ENCODE assay signal across 18 cellular contexts in the genomic region with DNA sequence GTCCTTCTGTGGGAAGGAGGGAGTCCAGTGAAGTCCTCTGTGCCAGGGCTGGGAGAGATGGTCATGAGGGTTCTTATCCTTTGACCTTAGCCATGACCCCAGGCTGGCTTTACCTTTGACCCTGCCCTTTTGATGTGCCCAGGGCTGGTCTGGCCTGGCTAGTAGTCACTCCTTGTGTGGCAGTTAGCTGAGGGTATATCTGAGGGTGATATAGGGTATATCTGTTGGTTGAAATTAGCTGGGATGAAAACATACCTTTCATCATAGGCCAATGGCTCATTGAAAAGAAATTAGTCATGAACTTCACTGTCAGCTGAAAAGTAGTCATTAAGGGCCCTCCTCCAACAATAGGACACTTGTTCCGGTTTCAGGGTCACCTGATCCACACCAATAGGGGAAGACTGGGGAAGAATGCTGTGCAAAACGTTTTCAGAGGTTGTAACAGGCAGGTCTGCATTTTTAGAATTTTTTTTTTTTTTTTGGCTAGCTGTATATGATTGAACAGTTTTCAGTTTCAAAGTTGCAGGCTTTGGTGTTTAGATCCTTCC.
A peak's percentile ranks its signal among the peaks of the same experiment; 100 is the strongest.
DNase-seq lines count a peak whose midpoint lies in the region; ATAC-seq, FAIRE-seq and TF ChIP-seq lines count a peak whose summit lies in the region.
"Had no signal": no experiment of that assay in that cellular context is flagged by ENCODE, and none has a peak within 500 bp of the region (broad histone marks: within the 10 kb centered on the region; RNA-seq: fewer than 3 reads in every experiment).

No MANE protein-coding gene starts in this region.

- TF ChIP-seq CTCF in astrocyte (IDR thresholded peaks at IDR 0.05; ENCODE audit: insufficient read depth, low read depth, low read length) (no peak), left ventricle myocardium inferior (IDR thresholded peaks at IDR 0.05; ENCODE audit: borderline replicate concordance) (no peak), smooth muscle cell (IDR thresholded peaks at IDR 0.05; ENCODE audit: borderline replicate concordance, insufficient read depth, poor library complexity, severe bottlenecking) (no peak)

- H2AFZ ChIP-seq in astrocyte (ENCODE audit: low read depth, low read length) (no peak overlapping the region), smooth muscle cell (ENCODE audit: low read depth) (no peak overlapping the region)

- no peaks in the 10 kb centered on the region for H3F3A ChIP-seq in smooth muscle cell (ENCODE audit: low read depth)

- no peak overlapping the region for H3K4me3 ChIP-seq in astrocyte (ENCODE audit: insufficient read depth, low read depth, low read length)
- no peak overlapping the region for H3K4me3 ChIP-seq in left ventricle myocardium inferior
- H3K4me3 ChIP-seq in smooth muscle cell = no peak overlapping the region
- H3K4me3 ChIP-seq: esophagus muscularis mucosa, HAP-1 had no signal

- DNase-seq in Kasumi-1 (lab: John Stamatoyannopoulos, UW) (peak; percentile 12 to 25), astrocyte (ENCODE audit: low read depth) (no peak), left ventricle myocardium inferior (no peak), smooth muscle cell (lab: John Stamatoyannopoulos, UW; ENCODE audit: unreplicated experiment) (no peak), NCI-H128 (lab: John Stamatoyannopoulos, UW; ENCODE audit: unreplicated experiment) (no peak)
- DNase-seq in activated naive CD8-positive, alpha-beta T cell treated with anti-CD3 and anti-CD28 coated beads, Interleukin-2, amount 50 U/mL, for 24 hours = no peak
- DNase-seq: activated CD8-positive, alpha-beta memory T cell treated with anti-CD3 and anti-CD28 coated beads, Interleukin-2, amount 50 U/mL, for 48 hours; activated naive CD8-positive, alpha-beta T cell treated with anti-CD3 and anti-CD28 coated beads for 36 hours; NCI-H1694 treated with DMSO at 0.1 percent for 48 hours; NCI-H526 had no signal

- H3K79me2 ChIP-seq in astrocyte (ENCODE audit: insufficient read depth, low read length) (no peaks in the 10 kb centered on the region), smooth muscle cell (ENCODE audit: low read depth) (no peaks in the 10 kb centered on the region)

- H3K27ac ChIP-seq in astrocyte (ENCODE audit: low read depth, low read length) = no peak overlapping the region
- H3K27ac ChIP-seq in left ventricle myocardium inferior (replicated peaks) = peak overlapping the region; percentile 73
- H3K27ac ChIP-seq in smooth muscle cell (ENCODE audit: low read depth) = peak overlapping the region; percentile 64
- H3K27ac ChIP-seq: esophagus muscularis mucosa, RWPE1 had no signal

- H3K9me3 Mint-ChIP-seq in astrocyte (ENCODE audit: unreplicated experiment) = peaks cover 3% of the 10 kb centered on the region
- no peaks in the 10 kb centered on the region for H3K9me3 Mint-ChIP-seq in activated naive CD8-positive, alpha-beta T cell treated with anti-CD3 and anti-CD28 coated beads, Interleukin-2, amount 50 U/mL, for 24 hours
- H3K9me3 Mint-ChIP-seq: activated naive CD8-positive, alpha-beta T cell treated with anti-CD3 and anti-CD28 coated beads for 36 hours; T-helper 1 cell treated with Interleukin-12 subunit alpha and Interleukin-12 subunit beta and Interleukin-4 antibody, amounts not matched to agents 30 μg/mL and 1 μg/mL, for 36 hours had no signal

- H3K4me1 ChIP-seq in astrocyte (ENCODE audit: insufficient read depth, low read length) (no peaks in the 10 kb centered on the region), left ventricle myocardium inferior (peaks cover 68% of the 10 kb centered on the region), smooth muscle cell (ENCODE audit: low read depth) (no peaks in the 10 kb centered on the region)
- H3K4me1 ChIP-seq: HAP-1 had no signal

- H3K36me3 ChIP-seq in astrocyte (ENCODE audit: insufficient read depth, low read length) (no peaks in the 10 kb centered on the region), left ventricle myocardium inferior (no peaks in the 10 kb centered on the region), smooth muscle cell (ENCODE audit: low read depth) (no peaks in the 10 kb centered on the region)
- H3K36me3 ChIP-seq: esophagus muscularis mucosa, HAP-1 had no signal

- H3K27me3 Mint-ChIP-seq in astrocyte (ENCODE audit: low read depth, unreplicated experiment) = peaks cover 14% of the 10 kb centered on the region
- no peaks in the 10 kb centered on the region for H3K27me3 Mint-ChIP-seq in activated naive CD8-positive, alpha-beta T cell treated with anti-CD3 and anti-CD28 coated beads, Interleukin-2, amount 50 U/mL, for 24 hours
- H3K27me3 Mint-ChIP-seq: activated naive CD8-positive, alpha-beta T cell treated with anti-CD3 and anti-CD28 coated beads for 36 hours had no signal

- H3K4me2 ChIP-seq in astrocyte (ENCODE audit: low read length) = no peak overlapping the region
- H3K4me2 ChIP-seq in smooth muscle cell = no peak overlapping the region

- intact Hi-C loops in left ventricle myocardium inferior (cut with micrococcal nuclease) = no loop called here

- H3K36me3 Mint-ChIP-seq in astrocyte (ENCODE audit: low read depth, unreplicated experiment) = peaks cover 2% of the 10 kb centered on the region
- H3K36me3 Mint-ChIP-seq in activated naive CD8-positive, alpha-beta T cell treated with anti-CD3 and anti-CD28 coated beads, Interleukin-2, amount 50 U/mL, for 24 hours (ENCODE audit: low read depth) = no peaks in the 10 kb centered on the region
- H3K36me3 Mint-ChIP-seq: activated naive CD8-positive, alpha-beta T cell treated with anti-CD3 and anti-CD28 coated beads for 36 hours had no signal

- WGBS in smooth muscle cell (ENCODE audit: low lambda C conversion rate) = 58% methylated on average over 2 of the region's 2 CpGs

- no peak for FAIRE-seq in astrocyte (lab: Jason Lieb, UNC)

- H3K4me1 Mint-ChIP-seq in astrocyte (ENCODE audit: low read depth, unreplicated experiment) = peaks cover 11% of the 10 kb centered on the region
- peaks cover 5% of the 10 kb centered on the region for H3K4me1 Mint-ChIP-seq in activated naive CD8-positive, alpha-beta T cell treated with anti-CD3 and anti-CD28 coated beads, Interleukin-2, amount 50 U/mL, for 24 hours

- peak overlapping the region; percentile 31 for H3K4me3 Mint-ChIP-seq in astrocyte (ENCODE audit: unreplicated experiment)
- H3K4me3 Mint-ChIP-seq in activated naive CD8-positive, alpha-beta T cell treated with anti-CD3 and anti-CD28 coated beads, Interleukin-2, amount 50 U/mL, for 24 hours = no peak overlapping the region
- H3K4me3 Mint-ChIP-seq: activated naive CD8-positive, alpha-beta T cell treated with anti-CD3 and anti-CD28 coated beads for 36 hours; B cell; T-helper 1 cell treated with Interleukin-12 subunit alpha and Interleukin-12 subunit beta and Interleukin-4 antibody, amounts not matched to agents 30 μg/mL and 1 μg/mL, for 36 hours had no signal

- H3K9me3 ChIP-seq in astrocyte (ENCODE audit: insufficient read depth, low read depth, low read length) = no peaks in the 10 kb centered on the region
- no peaks in the 10 kb centered on the region for H3K9me3 ChIP-seq in left ventricle myocardium inferior (replicated peaks)
- no peaks in the 10 kb centered on the region for H3K9me3 ChIP-seq in smooth muscle cell (replicated peaks; ENCODE audit: low read depth)
- H3K9me3 ChIP-seq: esophagus muscularis mucosa, HAP-1 had no signal

- H3K27me3 ChIP-seq in astrocyte (ENCODE audit: insufficient read depth, low read length) (no peaks in the 10 kb centered on the region), left ventricle myocardium inferior (ENCODE audit: low read depth) (no peaks in the 10 kb centered on the region), smooth muscle cell (ENCODE audit: low read depth) (no peaks in the 10 kb centered on the region)
- H3K27me3 ChIP-seq: esophagus muscularis mucosa had no signal

- no peaks in the 10 kb centered on the region for H4K20me1 ChIP-seq in astrocyte (ENCODE audit: insufficient read depth, low read length)
- H4K20me1 ChIP-seq in smooth muscle cell (ENCODE audit: low read depth) = no peaks in the 10 kb centered on the region

- H3K9ac ChIP-seq in astrocyte (ENCODE audit: low read length) = no peak overlapping the region
- peak overlapping the region; percentile 24 for H3K9ac ChIP-seq in smooth muscle cell (ENCODE audit: low read depth)

- H3K27ac Mint-ChIP-seq in astrocyte (ENCODE audit: unreplicated experiment) = no peak overlapping the region
- no peak overlapping the region for H3K27ac Mint-ChIP-seq in activated naive CD8-positive, alpha-beta T cell treated with anti-CD3 and anti-CD28 coated beads, Interleukin-2, amount 50 U/mL, for 24 hours
- H3K27ac Mint-ChIP-seq: activated naive CD8-positive, alpha-beta T cell treated with anti-CD3 and anti-CD28 coated beads for 36 hours; B cell; T-helper 1 cell treated with Interleukin-12 subunit alpha and Interleukin-12 subunit beta and Interleukin-4 antibody, amounts not matched to agents 30 μg/mL and 1 μg/mL, for 36 hours had no signal

- ATAC-seq in HG03045 (IDR thresholded peaks at IDR 0.05; ENCODE audit: unreplicated experiment) = no peak
- ATAC-seq in activated naive CD8-positive, alpha-beta T cell treated with anti-CD3 and anti-CD28 coated beads, Interleukin-2, amount 50 U/mL, for 24 hours = no peak
- ATAC-seq in GM18498 (IDR thresholded peaks at IDR 0.05; ENCODE audit: unreplicated experiment) = no peak
- ATAC-seq: activated CD4-positive, CD25-positive, alpha-beta regulatory T cell treated with anti-CD3 and anti-CD28 coated beads, Interleukin-2, amount 50 U/mL, for 24 hours had no signal

Comparison
In these comparisons a context has a peak if more than half of its experiments do, and no peak if none do; other contexts are left out.
1. DNase-seq: peak in Kasumi-1 (2 of 2); none in astrocyte (single experiment), left ventricle myocardium inferior (single experiment), smooth muscle cell (single experiment), NCI-H128 (single experiment) and activated naive CD8-positive, alpha-beta T cell treated with anti-CD3 and anti-CD28 coated beads, Interleukin-2, amount 50 U/mL, for 24 hours (single experiment).